1 cellular context compared by ENCODE assay signal in the genomic region with DNA sequence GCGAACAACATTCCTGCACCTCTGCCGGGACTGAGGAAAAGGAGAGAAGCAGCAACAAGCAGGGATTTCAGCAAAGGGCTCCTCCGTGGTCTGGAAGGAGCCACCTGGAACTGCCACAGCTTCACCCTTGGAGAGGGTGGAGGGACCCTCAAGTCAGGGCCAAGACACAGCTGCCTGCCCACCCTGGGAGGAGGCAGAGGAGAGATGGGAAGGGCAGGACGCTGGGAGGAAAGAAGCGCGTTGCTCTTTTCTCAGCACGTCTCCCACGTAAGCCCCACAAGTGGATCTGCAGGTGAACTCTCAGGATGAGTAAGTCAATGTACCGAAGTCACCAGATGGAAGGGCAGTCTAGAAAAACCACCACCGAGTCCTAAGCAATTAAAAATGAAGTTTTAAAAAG.
TF ChIP-seq lines count a peak whose summit lies in the region.

No MANE protein-coding gene starts in this region.

TF ChIP-seq in HepG2, 621 proteins besides CTCF, POLR2A, EP300 and RAD21:
- TF ChIP-seq ZMYM3 (CRISPR knock-in tag; IDR thresholded peaks at IDR 0.05) (no peak), MAFF (IDR thresholded peaks at IDR 0.05; ENCODE audit: low read depth, low read length) (no peak), SRSF9 (IDR thresholded peaks at IDR 0.05; ENCODE audit: borderline replicate concordance, insufficient read depth, low read depth, low read length, poor library complexity, severe bottlenecking) (no peak), SMARCE1 (IDR thresholded peaks at IDR 0.05; ENCODE audit: borderline replicate concordance) (no peak)
- TF ChIP-seq, protein P1, sequence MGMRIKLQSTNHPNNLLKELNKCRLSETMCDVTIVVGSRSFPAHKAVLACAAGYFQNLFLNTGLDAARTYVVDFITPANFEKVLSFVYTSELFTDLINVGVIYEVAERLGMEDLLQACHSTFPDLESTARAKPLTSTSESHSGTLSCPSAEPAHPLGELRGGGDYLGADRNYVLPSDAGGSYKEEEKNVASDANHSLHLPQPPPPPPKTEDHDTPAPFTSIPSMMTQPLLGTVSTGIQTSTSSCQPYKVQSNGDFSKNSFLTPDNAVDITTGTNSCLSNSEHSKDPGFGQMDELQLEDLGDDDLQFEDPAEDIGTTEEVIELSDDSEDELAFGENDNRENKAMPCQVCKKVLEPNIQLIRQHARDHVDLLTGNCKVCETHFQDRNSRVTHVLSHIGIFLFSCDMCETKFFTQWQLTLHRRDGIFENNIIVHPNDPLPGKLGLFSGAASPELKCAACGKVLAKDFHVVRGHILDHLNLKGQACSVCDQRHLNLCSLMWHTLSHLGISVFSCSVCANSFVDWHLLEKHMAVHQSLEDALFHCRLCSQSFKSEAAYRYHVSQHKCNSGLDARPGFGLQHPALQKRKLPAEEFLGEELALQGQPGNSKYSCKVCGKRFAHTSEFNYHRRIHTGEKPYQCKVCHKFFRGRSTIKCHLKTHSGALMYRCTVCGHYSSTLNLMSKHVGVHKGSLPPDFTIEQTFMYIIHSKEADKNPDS (CRISPR knock-in tag; IDR thresholded peaks at IDR 0.05), result no peak
